Comparison of ENCODE assay signal across 25 cellular contexts in the genomic region with DNA sequence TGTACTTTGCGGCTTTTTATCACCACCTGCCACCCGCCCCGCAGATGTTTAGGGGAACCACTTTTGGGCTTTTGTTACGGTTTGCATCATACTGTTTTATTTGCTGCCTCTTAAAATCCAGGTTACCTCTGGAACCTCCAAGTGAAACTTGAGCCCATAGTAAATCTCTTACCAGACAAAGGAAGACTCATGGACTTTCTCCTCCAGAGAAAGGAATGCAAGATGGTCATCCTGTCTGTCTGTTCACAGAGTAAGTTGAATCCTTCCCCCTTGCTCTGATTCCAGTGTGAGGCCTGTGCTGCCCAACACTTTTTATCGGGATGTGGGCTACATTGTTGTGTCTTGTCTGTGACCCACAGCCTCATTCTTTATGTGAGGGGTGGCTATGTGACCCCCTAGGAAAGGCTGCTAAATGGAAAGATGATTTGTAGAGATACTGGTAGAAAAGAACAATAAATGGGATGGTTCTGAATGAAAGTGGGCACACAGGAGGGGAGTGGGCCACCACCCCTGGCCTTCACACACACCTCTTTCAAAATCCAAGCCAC. TPM values are rescaled to one million over a fixed set of nuclear protein-coding genes. Genes with fewer than 3 reads are reported as not detected.
DNase-seq lines count a peak whose midpoint lies in the region; ATAC-seq and TF ChIP-seq lines count a peak whose summit lies in the region.
"Had no signal": no experiment of that assay in that cellular context is flagged by ENCODE, and none has a peak within 500 bp of the region (broad histone marks: within the 10 kb centered on the region; RNA-seq: fewer than 3 reads in every experiment).

No MANE protein-coding gene starts in this region.

- H3K9me3 Mint-ChIP-seq in CD4-positive, CD25-positive, alpha-beta regulatory T cell: no peaks in the 10 kb centered on the region
- H3K9me3 Mint-ChIP-seq in H9: no peaks in the 10 kb centered on the region
- H3K9me3 Mint-ChIP-seq: activated naive CD8-positive, alpha-beta T cell treated with anti-CD3 and anti-CD28 coated beads, Interleukin-2, amount 50 U/mL, for 24 hours; CD14-positive monocyte; central memory CD8-positive, alpha-beta T cell had no signal

- H3K14ac ChIP-seq in H9 (ENCODE audit: insufficient read depth, low read length): no peak overlapping the region
- H3K14ac ChIP-seq in neuronal stem cell (ENCODE audit: low read length): no peak overlapping the region

- H3K4me1 ChIP-seq in CD4-positive, CD25-positive, alpha-beta regulatory T cell (ENCODE audit: control insufficient read depth, insufficient read depth, low read length, poor library complexity, severe bottlenecking): no peaks in the 10 kb centered on the region
- H3K4me1 ChIP-seq in H9 (ENCODE audit: insufficient read depth, low read length) (no peaks in the 10 kb centered on the region), neuronal stem cell (ENCODE audit: control insufficient read depth in 2 of 2, insufficient read depth in 1 of 2, low read depth in 1 of 2, low read length in 2 of 2) (peaks cover 0 to 7% of the 10 kb centered on the region in 2 donors)
- H3K4me1 ChIP-seq: Peyer's patch, tibial nerve had no signal

- H3K27me3 ChIP-seq in CD4-positive, CD25-positive, alpha-beta regulatory T cell (ENCODE audit: control insufficient read depth, insufficient read depth, low read length): no peaks in the 10 kb centered on the region
- H3K27me3 ChIP-seq in H9 (ENCODE audit: insufficient read depth, low read length) (no peaks in the 10 kb centered on the region), neuronal stem cell (ENCODE audit: control insufficient read depth in 3 of 3, insufficient read depth in 3 of 3, low read depth in 1 of 3, low read length in 3 of 3) (peaks cover 0 to 2% (median 0%) of the 10 kb centered on the region in 3 experiments)
- H3K27me3 ChIP-seq: gastrocnemius medialis, Peyer's patch, tibial nerve had no signal

- no peaks in the 10 kb centered on the region for H3K79me2 ChIP-seq in H9 (ENCODE audit: insufficient read depth, low read length)

- no peak overlapping the region for H2BK5ac ChIP-seq in H9 (ENCODE audit: insufficient read length, low read length)
- H2BK5ac ChIP-seq in neuronal stem cell (ENCODE audit: low read length): no peak overlapping the region

- H3K4me2 ChIP-seq in H9 (ENCODE audit: insufficient read depth, insufficient read length, low read length) (no peak overlapping the region), neuronal stem cell (ENCODE audit: insufficient read depth, low read length, poor library complexity, severe bottlenecking) (no peak overlapping the region)

- peaks cover 94% of the 10 kb centered on the region for H3K36me3 ChIP-seq in CD4-positive, CD25-positive, alpha-beta regulatory T cell (ENCODE audit: control insufficient read depth, insufficient read depth, low read length)
- peaks cover 47 to 95% of the 10 kb centered on the region in 2 donors for H3K36me3 ChIP-seq in neuronal stem cell (replicated peaks in 1 of 2; ENCODE audit: control insufficient read depth in 2 of 2, insufficient read depth in 2 of 2, low read length in 2 of 2)

- no peak overlapping the region for H3T11ph ChIP-seq in H9 (ENCODE audit: low read length)

- H3K4ac ChIP-seq in H9 (ENCODE audit: low read depth, low read length) (no peak overlapping the region), neuronal stem cell (ENCODE audit: low read length) (no peak overlapping the region)

- no peak overlapping the region for H2BK120ac ChIP-seq in H9 (ENCODE audit: low read depth, low read length, poor library complexity, severe bottlenecking)
- no peak overlapping the region for H2BK120ac ChIP-seq in neuronal stem cell (ENCODE audit: low read depth, low read length)

- ATAC-seq in CD4-positive, CD25-positive, alpha-beta regulatory T cell (ENCODE audit: low read depth in 2 of 2): no peak
- ATAC-seq: activated CD4-positive, CD25-positive, alpha-beta regulatory T cell treated with anti-CD3 and anti-CD28 coated beads, Interleukin-2, amount 50 U/mL, for 24 hours; activated naive CD8-positive, alpha-beta T cell treated with anti-CD3 and anti-CD28 coated beads, Interleukin-2, amount 50 U/mL, for 24 hours; gastrocnemius medialis; left cardiac atrium had no signal

- no peaks in the 10 kb centered on the region for H3K79me1 ChIP-seq in H9 (ENCODE audit: insufficient read depth, low read depth, low read length, poor library complexity, severe bottlenecking)
- peaks cover 1% of the 10 kb centered on the region for H3K79me1 ChIP-seq in neuronal stem cell (ENCODE audit: low read depth, low read length)

- no peak overlapping the region for H3K56ac ChIP-seq in H9 (ENCODE audit: insufficient read length, low read depth, low read length)

- H3K23me2 ChIP-seq in H9 (ENCODE audit: insufficient read length, low read depth, low read length, poor library complexity, severe bottlenecking): no peaks in the 10 kb centered on the region

- no peaks in the 10 kb centered on the region for H3K27me3 Mint-ChIP-seq in CD4-positive, CD25-positive, alpha-beta regulatory T cell
- no peaks in the 10 kb centered on the region for H3K27me3 Mint-ChIP-seq in H9 (ENCODE audit: low read depth)
- H3K27me3 Mint-ChIP-seq: activated naive CD8-positive, alpha-beta T cell treated with anti-CD3 and anti-CD28 coated beads, Interleukin-2, amount 50 U/mL, for 24 hours; central memory CD8-positive, alpha-beta T cell had no signal

- peaks cover 0 to 5% (median 4%) of the 10 kb centered on the region in 4 donors for H3K4me1 Mint-ChIP-seq in CD4-positive, CD25-positive, alpha-beta regulatory T cell
- H3K4me1 Mint-ChIP-seq in H9: no peaks in the 10 kb centered on the region
- H3K4me1 Mint-ChIP-seq: central memory CD8-positive, alpha-beta T cell had no signal

- H2AFZ ChIP-seq in H9 (ENCODE audit: low read length) (no peak overlapping the region), neuronal stem cell (ENCODE audit: low read length) (no peak overlapping the region)

- in situ Hi-C loops in ACHN (cut with HindIII; ENCODE audit: low pct_ligation_motif_present, low pct_unique_long_range_greater_than_20kb, low sequenced_read_pairs): no loop called here

- H3K36me3 Mint-ChIP-seq in CD4-positive, CD25-positive, alpha-beta regulatory T cell: peaks cover 66% of the 10 kb centered on the region
- H3K36me3 Mint-ChIP-seq in H9 (ENCODE audit: insufficient read depth in 1 of 3, low read depth in 3 of 3): peaks cover 19 to 86% (median 66%) of the 10 kb centered on the region in 3 experiments; a peak in 6 of 7 replicates

- H3K27ac ChIP-seq in CD4-positive, CD25-positive, alpha-beta regulatory T cell (ENCODE audit: insufficient read depth, low read length, poor library complexity, severe bottlenecking): no peak overlapping the region
- H3K27ac ChIP-seq in H9 (ENCODE audit: insufficient read length, low read depth, low read length) (no peak overlapping the region), neuronal stem cell (replicated peaks; ENCODE audit: low read length) (peak overlapping the region; percentile 11)
- H3K27ac ChIP-seq: gastrocnemius medialis, Peyer's patch, tibial nerve had no signal

- DNase-seq in CD4-positive, CD25-positive, alpha-beta regulatory T cell: no peak
- DNase-seq in H9 (no peak), amniotic epithelial cell (ENCODE audit: low read depth) (peak; percentile 34), neuronal stem cell (ENCODE audit: low spot score) (no peak), ACHN (no peak), NCI-H69 (lab: John Stamatoyannopoulos, UW) (no peak)
- DNase-seq in stimulated activated CD4-positive, alpha-beta T cell treated with anti-CD3 and anti-CD28 coated beads, Interleukin-4, amount 100 ng/mL, for 1 hour: no peak
- DNase-seq: activated CD4-positive, alpha-beta T cell treated with anti-CD3 and anti-CD28 coated beads, Interleukin-2, amount 50 U/mL, for 48 hours; activated effector memory CD4-positive, alpha-beta T cell treated with Interleukin-2 at 50 U/mL for 16 hours; activated naive CD8-positive, alpha-beta T cell treated with anti-CD3 and anti-CD28 coated beads, Interleukin-2, amount 50 U/mL, for 24 hours; dermis blood vessel endothelial cell; gastrocnemius medialis; Karpas-422; left cardiac atrium; mammary epithelial cell; NCI-H1436 treated with DMSO at 0.1 percent for 48 hours; NCI-H2171; NCI-H524 treated with DMSO at 0.1 percent for 48 hours; nucleus accumbens; Peyer's patch; SHP77 treated with DMSO at 0.1 percent for 48 hours had no signal

- H3K4me3 Mint-ChIP-seq in CD4-positive, CD25-positive, alpha-beta regulatory T cell: no peak overlapping the region
- no peak overlapping the region for H3K4me3 Mint-ChIP-seq in H9
- H3K4me3 Mint-ChIP-seq: activated naive CD8-positive, alpha-beta T cell treated with anti-CD3 and anti-CD28 coated beads, Interleukin-2, amount 50 U/mL, for 24 hours; CD14-positive monocyte; central memory CD8-positive, alpha-beta T cell had no signal

- H4K91ac ChIP-seq in H9 (ENCODE audit: insufficient read length, low read depth, low read length) (no peak overlapping the region), neuronal stem cell (ENCODE audit: low read depth, low read length, poor library complexity) (no peak overlapping the region)

- H3K9me3 ChIP-seq in CD4-positive, CD25-positive, alpha-beta regulatory T cell (ENCODE audit: control insufficient read depth in 2 of 2, low read length in 2 of 2): no peaks in the 10 kb centered on the region
- H3K9me3 ChIP-seq in H9 (ENCODE audit: control insufficient read depth, low read depth, low read length) (no peaks in the 10 kb centered on the region), neuronal stem cell (replicated peaks in 1 of 2; ENCODE audit: control insufficient read depth in 2 of 2, insufficient read depth in 1 of 2, low read depth in 1 of 2, low read length in 2 of 2) (no peaks in the 10 kb centered on the region)
- H3K9me3 ChIP-seq: gastrocnemius medialis, Peyer's patch, tibial nerve had no signal

- WGBS in H9 (ENCODE audit: extremely low coverage, insufficient read length, low lambda C conversion rate): no CpG with 5 or more reads among the region's 5 CpGs
- no CpG with 5 or more reads among the region's 5 CpGs for whole genome bisulfite sequencing in neuronal stem cell (ENCODE audit: extremely low coverage in 2 of 2, insufficient read length in 2 of 2, insufficient replicate concordance in 1 of 2), 2 donors

- no peak overlapping the region for H2BK12ac ChIP-seq in H9 (ENCODE audit: insufficient read length, low read depth, low read length)
- no peak overlapping the region for H2BK12ac ChIP-seq in neuronal stem cell (ENCODE audit: low read length)

- H4K20me1 ChIP-seq in H9 (ENCODE audit: control insufficient read depth, insufficient read depth, insufficient read length): no peaks in the 10 kb centered on the region

- no peak overlapping the region for H3K4me3 ChIP-seq in CD4-positive, CD25-positive, alpha-beta regulatory T cell (ENCODE audit: low read depth, low read length)
- H3K4me3 ChIP-seq in neuronal stem cell (ENCODE audit: low read length in 2 of 2): no peak overlapping the region
- H3K4me3 ChIP-seq: gastrocnemius medialis, Peyer's patch, tibial nerve had no signal

- H2BK20ac ChIP-seq in H9 (ENCODE audit: low read depth, low read length, poor library complexity, severe bottlenecking): no peak overlapping the region

- H3K9ac ChIP-seq in H9 (ENCODE audit: extremely low read depth, insufficient read length, low read length): no peak overlapping the region
- no peak overlapping the region for H3K9ac ChIP-seq in neuronal stem cell (ENCODE audit: low read depth, low read length, poor library complexity)

- no peak overlapping the region for H2AK5ac ChIP-seq in H9 (ENCODE audit: insufficient read length, low read length)
- no peak overlapping the region for H2AK5ac ChIP-seq in neuronal stem cell (ENCODE audit: low read depth, low read length)

- no peak for TF ChIP-seq CTCF in H9 (conservative IDR thresholded peaks at IDR 0.05)

- H2BK15ac ChIP-seq in H9 (ENCODE audit: low read depth, low read length): no peak overlapping the region
- H2BK15ac ChIP-seq in neuronal stem cell (ENCODE audit: low read length): no peak overlapping the region

- no peak overlapping the region for H3K23ac ChIP-seq in H9 (ENCODE audit: insufficient read length, low read depth, low read length)
- no peak overlapping the region for H3K23ac ChIP-seq in neuronal stem cell (ENCODE audit: low read depth, low read length, poor library complexity)

- peak overlapping the region in 2 of 3 donors; percentile 46 to 83 for H3K27ac Mint-ChIP-seq in CD4-positive, CD25-positive, alpha-beta regulatory T cell
- H3K27ac Mint-ChIP-seq in H9: peak overlapping the region; percentile 46 to 80 (median 52); a peak in 4 of 7 replicates
- H3K27ac Mint-ChIP-seq: activated naive CD8-positive, alpha-beta T cell treated with anti-CD3 and anti-CD28 coated beads, Interleukin-2, amount 50 U/mL, for 24 hours had no signal

- H4K8ac ChIP-seq in H9 (replicated peaks; ENCODE audit: insufficient read length, low read depth, low read length) (no peak overlapping the region), neuronal stem cell (ENCODE audit: low read depth, low read length) (no peak overlapping the region)

- no peak overlapping the region for H4K5ac ChIP-seq in H9 (ENCODE audit: insufficient read length, low read depth, low read length)

- H3K18ac ChIP-seq in H9 (ENCODE audit: insufficient read length, low read depth, low read length) (no peak overlapping the region), neuronal stem cell (ENCODE audit: low read length) (no peak overlapping the region)

RNA-seq across cellular contexts. Expression of gene RMC1, which starts 23.3 kb away (rescaled TPM):
- 62.1 TPM for total RNA-seq in CD4-positive, CD25-positive, alpha-beta regulatory T cell
- polyA plus RNA-seq in CD4-positive, CD25-positive, alpha-beta regulatory T cell: 10 to 100 TPM; 36.8 to 51.8 (median 44.0) TPM
- total RNA-seq in H9 (2021): 20.9 and 21.3 TPM in 2 replicates
- 22.7 TPM for polyA plus RNA-seq in neuronal stem cell (2013, experiment 1 of 2)
- 20.9 TPM for polyA plus RNA-seq in neuronal stem cell (2013, experiment 2 of 2)

RNA-seq across cellular contexts. Expression of gene NPC1, which starts 59.7 kb away (rescaled TPM):
- total RNA-seq in CD4-positive, CD25-positive, alpha-beta regulatory T cell: 86.9 TPM
- polyA plus RNA-seq in CD4-positive, CD25-positive, alpha-beta regulatory T cell: 10 to 100 TPM; 17.4 to 24.3 (median 20.4) TPM
- 24.2 TPM in 2 replicates for total RNA-seq in H9 (2021)
- 21.0 TPM for polyA plus RNA-seq in neuronal stem cell (2013, experiment 1 of 2)
- 21.8 TPM for polyA plus RNA-seq in neuronal stem cell (2013, experiment 2 of 2)
